In the genomic region with DNA sequence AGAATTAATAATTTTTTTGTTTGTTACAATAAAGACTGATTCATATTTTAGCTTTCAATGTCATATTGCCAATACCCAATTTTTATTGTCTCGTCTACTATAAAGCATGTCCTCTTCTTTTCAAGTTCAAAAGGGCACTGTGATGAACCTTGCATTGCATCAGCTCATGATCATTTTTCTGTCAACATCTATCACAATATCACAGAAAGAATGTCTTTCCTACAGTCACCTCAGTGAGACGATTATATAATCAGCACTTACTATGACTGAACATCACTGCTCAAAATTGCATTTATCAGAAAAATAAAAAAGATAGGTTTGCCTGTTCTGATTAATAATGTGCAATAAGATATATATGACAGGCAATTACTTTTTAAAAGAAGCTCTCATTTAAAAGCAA, we compare ENCODE assay signal across 24 cellular contexts.
"Had no signal": no experiment of that assay in that cellular context is flagged by ENCODE, and none has a peak within 500 bp of the region (broad histone marks: within the 10 kb centered on the region; RNA-seq: fewer than 3 reads in every experiment).

No MANE protein-coding gene starts in this region.

- H3K27me3 ChIP-seq: colonic mucosa, dorsolateral prefrontal cortex, esophagus muscularis mucosa, esophagus squamous epithelium, foreskin keratinocyte, gastrocnemius medialis, gastroesophageal sphincter, heart left ventricle had no signal

- H3K4me3 Mint-ChIP-seq: dendritic cell treated with granulocyte-macrophage colony-stimulating factor and Interleukin-4, amounts not matched to agents 40 ng/mL and 50 ng/mL, for 4 days; effector memory CD8-positive, alpha-beta T cell; endodermal cell had no signal

- H3K9me3 ChIP-seq: colonic mucosa, esophagus muscularis mucosa, esophagus squamous epithelium, gastrocnemius medialis, gastroesophageal sphincter, heart left ventricle had no signal

- H3K4me1 ChIP-seq: colonic mucosa, esophagus muscularis mucosa, esophagus squamous epithelium, foreskin keratinocyte, gastrocnemius medialis, gastroesophageal sphincter, heart left ventricle had no signal

- H3K4me1 Mint-ChIP-seq: endodermal cell had no signal

- ATAC-seq: effector memory CD8-positive, alpha-beta T cell; esophagus mucosa; foreskin keratinocyte; gastrocnemius medialis; gastroesophageal sphincter; heart left ventricle had no signal

- DNase-seq: colonic mucosa; cortex of kidney; dermis blood vessel endothelial cell; dorsolateral prefrontal cortex; effector CD4-positive, alpha-beta T cell; effector CD8-positive, alpha-beta T cell; effector memory CD4-positive, alpha-beta T cell; effector memory CD8-positive, alpha-beta T cell; endodermal cell; erythroblast; esophagus squamous epithelium; foreskin fibroblast; foreskin keratinocyte; foreskin melanocyte; gastrocnemius medialis; glutamatergic neuron; head of caudate nucleus; heart left ventricle had no signal

- H3K9me3 Mint-ChIP-seq: endodermal cell had no signal

- H3K27ac Mint-ChIP-seq: dendritic cell treated with granulocyte-macrophage colony-stimulating factor and Interleukin-4, amounts not matched to agents 40 ng/mL and 50 ng/mL, for 4 days; effector memory CD8-positive, alpha-beta T cell; endodermal cell had no signal

- H3K4me3 ChIP-seq: colonic mucosa, coronary artery, dorsolateral prefrontal cortex, esophagus muscularis mucosa, esophagus squamous epithelium, gastrocnemius medialis, gastroesophageal sphincter, heart left ventricle had no signal

- H3K27ac ChIP-seq: colonic mucosa, coronary artery, dorsolateral prefrontal cortex, epithelial cell of prostate, esophagus muscularis mucosa, esophagus squamous epithelium, foreskin keratinocyte, gastrocnemius medialis, gastroesophageal sphincter, heart left ventricle had no signal

- H3K36me3 ChIP-seq: colonic mucosa, esophagus muscularis mucosa, esophagus squamous epithelium, gastrocnemius medialis, gastroesophageal sphincter, heart left ventricle had no signal
